ENCODE assay signal across 9 cellular contexts in genomic region chr4:1187182-1187581, GRCh38. TPM values are rescaled to one million over a fixed set of nuclear protein-coding genes. Genes with fewer than 3 reads are reported as not detected.
A peak's percentile ranks its signal among the peaks of the same experiment; 100 is the strongest.
DNase-seq lines count a peak whose midpoint lies in the region; ATAC-seq and TF ChIP-seq lines count a peak whose summit lies in the region.
"Had no signal": no experiment of that assay in that cellular context is flagged by ENCODE, and none has a peak within 500 bp of the region (broad histone marks: within the 10 kb centered on the region; RNA-seq: fewer than 3 reads in every experiment).

No MANE protein-coding gene starts in this region.

- no peak overlapping the region for H3K4me3 Mint-ChIP-seq in activated naive CD4-positive, alpha-beta T cell treated with anti-CD3 and anti-CD28 coated beads for 36 hours
- no peak overlapping the region for H3K4me3 Mint-ChIP-seq in stimulated activated naive CD8-positive, alpha-beta T cell treated with anti-CD3 and anti-CD28 coated beads, Interleukin-15, amount 100 ng/mL, for 72 hours

- ATAC-seq in Right ventricle myocardium inferior = no peak
- no peak for ATAC-seq in left cardiac atrium
- peak; percentile 74 for ATAC-seq in HG03342 (IDR thresholded peaks at IDR 0.05; ENCODE audit: unreplicated experiment)
- ATAC-seq in stimulated activated naive CD8-positive, alpha-beta T cell treated with anti-CD3 and anti-CD28 coated beads, Interleukin-15, amount 100 ng/mL, for 72 hours = peak; percentile 99
- ATAC-seq in HG02588 (IDR thresholded peaks at IDR 0.05; ENCODE audit: unreplicated experiment) = no peak

- CTCF ChIA-PET in activated naive CD4-positive, alpha-beta T cell treated with anti-CD3 and anti-CD28 coated beads for 36 hours (lab: Charles Lee) = no interaction called here

- no peak for TF ChIP-seq CTCF in GM13976 (IDR thresholded peaks at IDR 0.05; ENCODE audit: borderline replicate concordance, control extremely low read depth, extremely low read depth, insufficient read depth, missing control alignments)

- H3K27me3 Mint-ChIP-seq in activated naive CD4-positive, alpha-beta T cell treated with anti-CD3 and anti-CD28 coated beads for 36 hours (ENCODE audit: low read depth) = peaks cover 4% of the 10 kb centered on the region
- no peaks in the 10 kb centered on the region for H3K27me3 Mint-ChIP-seq in stimulated activated naive CD8-positive, alpha-beta T cell treated with anti-CD3 and anti-CD28 coated beads, Interleukin-15, amount 100 ng/mL, for 72 hours

- peaks cover 4% of the 10 kb centered on the region for H3K9me3 Mint-ChIP-seq in activated naive CD4-positive, alpha-beta T cell treated with anti-CD3 and anti-CD28 coated beads for 36 hours
- peaks cover 0 to 5% of the 10 kb centered on the region in 2 donors for H3K9me3 Mint-ChIP-seq in stimulated activated naive CD8-positive, alpha-beta T cell treated with anti-CD3 and anti-CD28 coated beads, Interleukin-15, amount 100 ng/mL, for 72 hours

- no peak overlapping the region for H3K27ac Mint-ChIP-seq in activated naive CD4-positive, alpha-beta T cell treated with anti-CD3 and anti-CD28 coated beads for 36 hours
- no peak overlapping the region for H3K27ac Mint-ChIP-seq in stimulated activated naive CD8-positive, alpha-beta T cell treated with anti-CD3 and anti-CD28 coated beads, Interleukin-15, amount 100 ng/mL, for 72 hours

- DNase-seq in Right ventricle myocardium inferior (ENCODE audit: missing footprints) (peak; percentile 11), left cardiac atrium (no peak), posterior vena cava (ENCODE audit: low spot score) (no peak), GM13976 (ENCODE audit: low spot score) (no peak)
- peak; percentile 49 for DNase-seq in activated naive CD4-positive, alpha-beta T cell treated with anti-CD3 and anti-CD28 coated beads for 36 hours
- DNase-seq in stimulated activated naive CD8-positive, alpha-beta T cell treated with anti-CD3 and anti-CD28 coated beads, Interleukin-15, amount 100 ng/mL, for 72 hours = peak in 1 of 2 donors; percentile 52
- DNase-seq: ovary had no signal

- H3K36me3 Mint-ChIP-seq in activated naive CD4-positive, alpha-beta T cell treated with anti-CD3 and anti-CD28 coated beads for 36 hours (ENCODE audit: low read depth) = peaks cover 3% of the 10 kb centered on the region

- intact Hi-C loops in Right ventricle myocardium inferior (cut with DNase I) (no loop called here), left cardiac atrium (cut with DNase I) (no loop called here), posterior vena cava (cut with DNase I) (no loop called here)
- intact Hi-C loops in activated naive CD4-positive, alpha-beta T cell treated with anti-CD3 and anti-CD28 coated beads for 36 hours (cut with micrococcal nuclease) = loop anchor here (2.0 kb wide), 1 partner anchor 14 kb away; no protein-coding TSS in a partner anchor

- peaks cover 11% of the 10 kb centered on the region for H3K4me1 Mint-ChIP-seq in activated naive CD4-positive, alpha-beta T cell treated with anti-CD3 and anti-CD28 coated beads for 36 hours (ENCODE audit: low read depth)
- peaks cover 32% of the 10 kb centered on the region for H3K4me1 Mint-ChIP-seq in stimulated activated naive CD8-positive, alpha-beta T cell treated with anti-CD3 and anti-CD28 coated beads, Interleukin-15, amount 100 ng/mL, for 72 hours

- in situ Hi-C loops in GM13976 (cut with MboI; ENCODE audit: low sequenced_read_pairs, unreplicated experiment) = no loop called here

RNA-seq across cellular contexts. Expression of gene SPON2, which starts 14.8 kb away (rescaled TPM):
- 22.6 TPM for total RNA-seq in Right ventricle myocardium inferior
- total RNA-seq in left cardiac atrium = 10 to 100 TPM; 14.0 to 33.0 TPM
- 1 to 10 TPM; 4.8 to 5.5 TPM for total RNA-seq in activated naive CD4-positive, alpha-beta T cell treated with anti-CD3 and anti-CD28 coated beads for 36 hours
- 10 to 100 TPM; 18.1 to 63.3 TPM for total RNA-seq in posterior vena cava

Comparison
In these comparisons a context has a peak if more than half of its experiments do, and no peak if none do; other contexts are left out.
1. DNase-seq: peak in Right ventricle myocardium inferior (single experiment) and activated naive CD4-positive, alpha-beta T cell treated with anti-CD3 and anti-CD28 coated beads for 36 hours (single experiment); none in left cardiac atrium (single experiment), posterior vena cava (single experiment) and GM13976 (single experiment).
2. ATAC-seq: peak in HG03342 (single experiment) and stimulated activated naive CD8-positive, alpha-beta T cell treated with anti-CD3 and anti-CD28 coated beads, Interleukin-15, amount 100 ng/mL, for 72 hours (single experiment); none in Right ventricle myocardium inferior (single experiment), left cardiac atrium (0 of 2) and HG02588 (single experiment).